Comparison of ENCODE assay signal across 1 cellular context in genomic region chr17:63774141-63774981, GRCh38.
TF ChIP-seq lines count a peak whose summit lies in the region.

Gene DDX42 (plus strand): TSS chr17:63774170. CDS start chr17:63787050, 12,880 bp downstream.

TF ChIP-seq in HepG2, 621 proteins besides CTCF, POLR2A, EP300 and RAD21 (continued from another document and continues in another):
- TF ChIP-seq TIGD3 (CRISPR knock-in tag; IDR thresholded peaks at IDR 0.05; ENCODE audit: borderline replicate concordance) (no peak), MTA3 (CRISPR knock-in tag; IDR thresholded peaks at IDR 0.05) (no peak), PHF21A (CRISPR knock-in tag; IDR thresholded peaks at IDR 0.05) (no peak), HNRNPH1 (optimal IDR thresholded peaks at IDR 0.05; ENCODE audit: low read depth, low read length) (no peak), ZBTB7A (CRISPR knock-in tag; IDR thresholded peaks at IDR 0.05) (no peak), ZNF136 (CRISPR knock-in tag; IDR thresholded peaks at IDR 0.05; ENCODE audit: low read depth) (no peak), NRL (CRISPR knock-in tag; IDR thresholded peaks at IDR 0.05; ENCODE audit: borderline replicate concordance) (no peak), ZNF101 (CRISPR knock-in tag; IDR thresholded peaks at IDR 0.05; ENCODE audit: borderline replicate concordance, low read depth) (no peak; the same call in 1 of the 2 replicates), TCF12 (IDR thresholded peaks at IDR 0.05) (no peak), TCF12 (CRISPR knock-in tag; IDR thresholded peaks at IDR 0.05) (no peak), GZF1 (CRISPR knock-in tag; IDR thresholded peaks at IDR 0.05) (no peak), ZFX (CRISPR knock-in tag; IDR thresholded peaks at IDR 0.05; ENCODE audit: low read depth) (peak; percentile 93), ATM (IDR thresholded peaks at IDR 0.05; ENCODE audit: borderline replicate concordance) (no peak), CSRNP2 (CRISPR knock-in tag; conservative IDR thresholded peaks at IDR 0.05; ENCODE audit: low read depth) (no peak; the same call in 1 of the 2 replicates), ZBTB38 (CRISPR knock-in tag; IDR thresholded peaks at IDR 0.05) (no peak), KDM5A (IDR thresholded peaks at IDR 0.05; ENCODE audit: borderline replicate concordance, low read length) (0 out of 2 replicates have a peak, but pooled peaks have one; percentile 33), ZNF777 (CRISPR knock-in tag; IDR thresholded peaks at IDR 0.05) (no peak), ZNF546 (CRISPR knock-in tag; conservative IDR thresholded peaks at IDR 0.05) (no peak), GTF2F1 (IDR thresholded peaks at IDR 0.05; ENCODE audit: low read length) (no peak), MAFG (CRISPR knock-in tag; IDR thresholded peaks at IDR 0.05) (0 out of 2 replicates have a peak, but pooled peaks have one; percentile 19), ZNF484 (CRISPR knock-in tag; IDR thresholded peaks at IDR 0.05; ENCODE audit: borderline replicate concordance, low read depth) (no peak), PAF1 (CRISPR knock-in tag; IDR thresholded peaks at IDR 0.05) (no peak), ZNF775 (CRISPR knock-in tag; IDR thresholded peaks at IDR 0.05; ENCODE audit: borderline replicate concordance) (no peak; the same call in 1 of the 2 replicates), ZNF34 (CRISPR knock-in tag; IDR thresholded peaks at IDR 0.05; ENCODE audit: borderline replicate concordance) (no peak), ZNF235 (CRISPR knock-in tag; IDR thresholded peaks at IDR 0.05; ENCODE audit: borderline replicate concordance) (no peak), HDAC2 (CRISPR knock-in tag; IDR thresholded peaks at IDR 0.05) (no peak), ADNP (CRISPR knock-in tag; IDR thresholded peaks at IDR 0.05) (no peak), CCAR2 (optimal IDR thresholded peaks at IDR 0.05; ENCODE audit: low read depth, low read length) (no peak), JDP2 (CRISPR knock-in tag; IDR thresholded peaks at IDR 0.05; ENCODE audit: borderline replicate concordance) (no peak; the same call in 1 of the 2 replicates), SOX5 (CRISPR knock-in tag; IDR thresholded peaks at IDR 0.05; ENCODE audit: borderline replicate concordance) (no peak), ZNF333 (CRISPR knock-in tag; IDR thresholded peaks at IDR 0.05; ENCODE audit: borderline replicate concordance) (no peak), ZMYM4 (CRISPR knock-in tag; IDR thresholded peaks at IDR 0.05) (no peak), ZNF552 (CRISPR knock-in tag; IDR thresholded peaks at IDR 0.05; ENCODE audit: borderline replicate concordance) (no peak), ZNF12 (CRISPR knock-in tag; IDR thresholded peaks at IDR 0.05) (no peak; the same call in 1 of the 2 replicates), SALL1 (CRISPR knock-in tag; IDR thresholded peaks at IDR 0.05) (no peak; the same call in 1 of the 2 replicates), ZNF746 (CRISPR knock-in tag; IDR thresholded peaks at IDR 0.05) (no peak), ELF1 (CRISPR knock-in tag; IDR thresholded peaks at IDR 0.05) (no peak), LCORL (IDR thresholded peaks at IDR 0.05) (peak; percentile 62; the same call in 1 of the 2 replicates), LCORL (CRISPR knock-in tag; IDR thresholded peaks at IDR 0.05) (no peak), AGO2 (optimal IDR thresholded peaks at IDR 0.05; ENCODE audit: low read depth, low read length) (peak; percentile 65), CCDC6 (CRISPR knock-in tag; IDR thresholded peaks at IDR 0.05) (no peak; the same call in 1 of the 2 replicates), HMGXB4 (CRISPR knock-in tag; IDR thresholded peaks at IDR 0.05; ENCODE audit: borderline replicate concordance in 1 of 2, low read depth in 1 of 2) (peak; percentile 43 to 78; a peak in 1 of 4 replicates), GATAD1 (CRISPR knock-in tag; IDR thresholded peaks at IDR 0.05) (no peak), PHB2 (IDR thresholded peaks at IDR 0.05; ENCODE audit: partially characterized antibody) (no peak), ZNF180 (CRISPR knock-in tag; IDR thresholded peaks at IDR 0.05; ENCODE audit: borderline replicate concordance, low read depth) (no peak), ZNF564 (CRISPR knock-in tag; IDR thresholded peaks at IDR 0.05) (0 out of 2 replicates have a peak, but pooled peaks have one; percentile 76), RELA (CRISPR knock-in tag; IDR thresholded peaks at IDR 0.05) (no peak), ZNF143 (CRISPR knock-in tag; IDR thresholded peaks at IDR 0.05) (no peak), BRF2 (CRISPR knock-in tag; IDR thresholded peaks at IDR 0.05) (0 out of 2 replicates have a peak, but pooled peaks have one; percentile 53)
- TF ChIP-seq, protein P1, sequence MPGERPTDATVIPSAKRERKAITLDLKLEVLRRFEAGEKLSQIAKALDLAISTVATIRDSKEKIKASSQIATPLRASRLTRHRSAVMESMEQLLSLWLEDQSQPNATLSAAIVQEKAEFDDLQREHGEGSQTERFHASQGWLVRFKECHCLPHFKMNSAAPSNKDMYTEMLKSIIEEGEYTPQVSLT (CRISPR knock-in tag; IDR thresholded peaks at IDR 0.05; ENCODE audit: borderline replicate concordance, low read depth): 0 out of 2 replicates have a peak, but pooled peaks have one; percentile 14
- TF ChIP-seq, protein P2, sequence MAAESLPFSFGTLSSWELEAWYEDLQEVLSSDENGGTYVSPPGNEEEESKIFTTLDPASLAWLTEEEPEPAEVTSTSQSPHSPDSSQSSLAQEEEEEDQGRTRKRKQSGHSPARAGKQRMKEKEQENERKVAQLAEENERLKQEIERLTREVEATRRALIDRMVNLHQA (CRISPR knock-in tag; IDR thresholded peaks at IDR 0.05): no peak
- TF ChIP-seq, protein P3, sequence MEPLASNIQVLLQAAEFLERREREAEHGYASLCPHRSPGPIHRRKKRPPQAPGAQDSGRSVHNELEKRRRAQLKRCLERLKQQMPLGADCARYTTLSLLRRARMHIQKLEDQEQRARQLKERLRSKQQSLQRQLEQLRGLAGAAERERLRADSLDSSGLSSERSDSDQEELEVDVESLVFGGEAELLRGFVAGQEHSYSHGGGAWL (CRISPR knock-in tag; IDR thresholded peaks at IDR 0.05): no peak
- TF ChIP-seq, protein P4, sequence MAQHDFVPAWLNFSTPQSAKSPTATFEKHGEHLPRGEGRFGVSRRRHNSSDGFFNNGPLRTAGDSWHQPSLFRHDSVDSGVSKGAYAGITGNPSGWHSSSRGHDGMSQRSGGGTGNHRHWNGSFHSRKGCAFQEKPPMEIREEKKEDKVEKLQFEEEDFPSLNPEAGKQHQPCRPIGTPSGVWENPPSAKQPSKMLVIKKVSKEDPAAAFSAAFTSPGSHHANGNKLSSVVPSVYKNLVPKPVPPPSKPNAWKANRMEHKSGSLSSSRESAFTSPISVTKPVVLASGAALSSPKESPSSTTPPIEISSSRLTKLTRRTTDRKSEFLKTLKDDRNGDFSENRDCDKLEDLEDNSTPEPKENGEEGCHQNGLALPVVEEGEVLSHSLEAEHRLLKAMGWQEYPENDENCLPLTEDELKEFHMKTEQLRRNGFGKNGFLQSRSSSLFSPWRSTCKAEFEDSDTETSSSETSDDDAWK (CRISPR knock-in tag; IDR thresholded peaks at IDR 0.05): no peak
- TF ChIP-seq, protein P5, sequence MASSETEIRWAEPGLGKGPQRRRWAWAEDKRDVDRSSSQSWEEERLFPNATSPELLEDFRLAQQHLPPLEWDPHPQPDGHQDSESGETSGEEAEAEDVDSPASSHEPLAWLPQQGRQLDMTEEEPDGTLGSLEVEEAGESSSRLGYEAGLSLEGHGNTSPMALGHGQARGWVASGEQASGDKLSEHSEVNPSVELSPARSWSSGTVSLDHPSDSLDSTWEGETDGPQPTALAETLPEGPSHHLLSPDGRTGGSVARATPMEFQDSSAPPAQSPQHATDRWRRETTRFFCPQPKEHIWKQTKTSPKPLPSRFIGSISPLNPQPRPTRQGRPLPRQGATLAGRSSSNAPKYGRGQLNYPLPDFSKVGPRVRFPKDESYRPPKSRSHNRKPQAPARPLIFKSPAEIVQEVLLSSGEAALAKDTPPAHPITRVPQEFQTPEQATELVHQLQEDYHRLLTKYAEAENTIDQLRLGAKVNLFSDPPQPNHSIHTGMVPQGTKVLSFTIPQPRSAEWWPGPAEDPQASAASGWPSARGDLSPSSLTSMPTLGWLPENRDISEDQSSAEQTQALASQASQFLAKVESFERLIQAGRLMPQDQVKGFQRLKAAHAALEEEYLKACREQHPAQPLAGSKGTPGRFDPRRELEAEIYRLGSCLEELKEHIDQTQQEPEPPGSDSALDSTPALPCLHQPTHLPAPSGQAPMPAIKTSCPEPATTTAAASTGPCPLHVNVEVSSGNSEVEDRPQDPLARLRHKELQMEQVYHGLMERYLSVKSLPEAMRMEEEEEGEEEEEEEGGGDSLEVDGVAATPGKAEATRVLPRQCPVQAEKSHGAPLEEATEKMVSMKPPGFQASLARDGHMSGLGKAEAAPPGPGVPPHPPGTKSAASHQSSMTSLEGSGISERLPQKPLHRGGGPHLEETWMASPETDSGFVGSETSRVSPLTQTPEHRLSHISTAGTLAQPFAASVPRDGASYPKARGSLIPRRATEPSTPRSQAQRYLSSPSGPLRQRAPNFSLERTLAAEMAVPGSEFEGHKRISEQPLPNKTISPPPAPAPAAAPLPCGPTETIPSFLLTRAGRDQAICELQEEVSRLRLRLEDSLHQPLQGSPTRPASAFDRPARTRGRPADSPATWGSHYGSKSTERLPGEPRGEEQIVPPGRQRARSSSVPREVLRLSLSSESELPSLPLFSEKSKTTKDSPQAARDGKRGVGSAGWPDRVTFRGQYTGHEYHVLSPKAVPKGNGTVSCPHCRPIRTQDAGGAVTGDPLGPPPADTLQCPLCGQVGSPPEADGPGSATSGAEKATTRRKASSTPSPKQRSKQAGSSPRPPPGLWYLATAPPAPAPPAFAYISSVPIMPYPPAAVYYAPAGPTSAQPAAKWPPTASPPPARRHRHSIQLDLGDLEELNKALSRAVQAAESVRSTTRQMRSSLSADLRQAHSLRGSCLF (CRISPR knock-in tag; IDR thresholded peaks at IDR 0.05; ENCODE audit: borderline replicate concordance): no peak
